In the genomic region with DNA sequence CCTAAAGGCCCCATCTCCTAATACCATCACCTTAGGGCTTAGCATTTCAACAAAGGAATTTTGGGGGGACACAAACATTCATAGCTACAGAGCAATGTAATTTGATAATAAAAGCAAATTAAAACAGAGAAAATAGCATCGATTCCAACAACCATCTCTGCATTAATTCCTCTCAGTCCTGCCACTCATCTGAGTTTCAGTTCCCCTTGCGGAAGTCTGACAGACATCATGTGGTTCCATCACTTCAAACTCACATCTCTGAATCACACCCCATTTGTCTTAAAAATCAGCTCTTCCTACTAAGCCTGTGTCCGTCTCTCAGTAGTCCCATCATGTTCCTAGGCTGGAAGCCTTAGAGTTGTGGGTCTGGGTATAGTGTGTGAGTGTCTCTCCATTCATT, we compare ENCODE assay signal across 11 cellular contexts.
A peak's percentile ranks its signal among the peaks of the same experiment; 100 is the strongest.
DNase-seq lines count a peak whose midpoint lies in the region; ATAC-seq and TF ChIP-seq lines count a peak whose summit lies in the region.
"Had no signal": no experiment of that assay in that cellular context is flagged by ENCODE, and none has a peak within 500 bp of the region (broad histone marks: within the 10 kb centered on the region; RNA-seq: fewer than 3 reads in every experiment).

No MANE protein-coding gene starts in this region.

- H4K20me1 ChIP-seq in DND-41 (ENCODE audit: insufficient read depth, low read length) (peaks cover 8% of the 10 kb centered on the region; the same call in 1 of the 2 replicates), OCI-LY3 (ENCODE audit: insufficient read depth, low read length) (no peaks in the 10 kb centered on the region)

- H3K27ac ChIP-seq in DND-41 (ENCODE audit: low read length): no peak overlapping the region
- H3K27ac ChIP-seq in OCI-LY3 (ENCODE audit: low read length): peak overlapping the region; percentile 45
- H3K27ac ChIP-seq: SJSA1 had no signal

- DNase-seq in DND-41 (no peak), NCI-H2081 (lab: John Stamatoyannopoulos, UW) (no peak), AG08395 (ENCODE audit: low spot score) (no peak), NCI-H2081 treated with DMSO at 0.1 percent for 48 hours (lab: John Stamatoyannopoulos, UW) (no peak)
- DNase-seq: activated T-cell treated with anti-CD3 and anti-CD28 coated beads, Interleukin-2, amount 50 U/mL, for 72 hours had no signal

- H2AFZ ChIP-seq in DND-41 (ENCODE audit: low read depth, low read length) (no peak overlapping the region), OCI-LY3 (ENCODE audit: low read depth, low read length) (no peak overlapping the region)

- H3K4me1 ChIP-seq in DND-41 (ENCODE audit: insufficient read depth, low read length) (peaks cover 46% of the 10 kb centered on the region), OCI-LY3 (ENCODE audit: low read length) (peaks cover 39% of the 10 kb centered on the region)

- H3K79me2 ChIP-seq in DND-41 (ENCODE audit: insufficient read depth, low read length) (peaks cover 17% of the 10 kb centered on the region), OCI-LY3 (ENCODE audit: low read length) (no peaks in the 10 kb centered on the region)

- no peaks in the 10 kb centered on the region for H3K9me3 ChIP-seq in DND-41 (ENCODE audit: insufficient read depth, low read length, severe bottlenecking)
- no peaks in the 10 kb centered on the region for H3K9me3 ChIP-seq in OCI-LY3 (ENCODE audit: insufficient read depth, low read length)
- H3K9me3 ChIP-seq: SJSA1 had no signal

- no peak for ATAC-seq in DND-41 (ENCODE audit: insufficient read depth, low read depth)
- ATAC-seq in GM19455 (IDR thresholded peaks at IDR 0.05; ENCODE audit: unreplicated experiment): peak; percentile 37
- peak; percentile 29 for ATAC-seq in HG03045 (IDR thresholded peaks at IDR 0.05; ENCODE audit: unreplicated experiment)
- ATAC-seq in GM19023 (IDR thresholded peaks at IDR 0.05; ENCODE audit: unreplicated experiment): no peak
- ATAC-seq: activated T-cell treated with anti-CD3 and anti-CD28 coated beads, Interleukin-2, amount 50 U/mL, for 72 hours had no signal

- H3K27me3 ChIP-seq in DND-41 (ENCODE audit: insufficient read depth, low read length, poor library complexity) (no peaks in the 10 kb centered on the region), OCI-LY3 (ENCODE audit: low read depth, low read length) (no peaks in the 10 kb centered on the region)
- H3K27me3 ChIP-seq: SJSA1 had no signal

- peaks cover 49% of the 10 kb centered on the region for H3K36me3 ChIP-seq in DND-41 (ENCODE audit: insufficient read depth, low read length)
- H3K36me3 ChIP-seq in OCI-LY3 (replicated peaks; ENCODE audit: low read depth, low read length): peaks cover 15% of the 10 kb centered on the region
- H3K36me3 ChIP-seq: SJSA1 had no signal

- no peak for TF ChIP-seq CTCF in DND-41 (IDR thresholded peaks at IDR 0.05; ENCODE audit: borderline replicate concordance, extremely low read depth, low read length, poor library complexity, severe bottlenecking)
- TF ChIP-seq CTCF in OCI-LY3 (IDR thresholded peaks at IDR 0.05; ENCODE audit: low read depth, low read length): no peak

- H3K4me2 ChIP-seq in DND-41 (ENCODE audit: insufficient read depth, low read length) (no peak overlapping the region), OCI-LY3 (ENCODE audit: low read length) (peak overlapping the region; percentile 58)

- no peak overlapping the region for H3K4me3 ChIP-seq in DND-41 (ENCODE audit: low read depth in 1 of 2, low read length in 2 of 2)
- peak overlapping the region; percentile 19 for H3K4me3 ChIP-seq in OCI-LY3 (ENCODE audit: low read length)
- H3K4me3 ChIP-seq: coronary artery, SJSA1 had no signal

- H3K9ac ChIP-seq in DND-41 (ENCODE audit: low read depth, low read length) (peak overlapping the region; percentile 7; the same call in 1 of the 2 replicates), OCI-LY3 (ENCODE audit: low read length) (peak overlapping the region; percentile 4; the same call in 1 of the 2 replicates)

Comparison
In these comparisons a context has a peak if more than half of its experiments do, and no peak if none do; other contexts are left out.
1. ATAC-seq: peak in GM19455 (single experiment) and HG03045 (single experiment); none in DND-41 (single experiment) and GM19023 (single experiment).